Comparison of ENCODE assay signal across 16 cellular contexts in genomic region chr5:158489207-158489532, GRCh38.
DNase-seq lines count a peak whose midpoint lies in the region; ATAC-seq and TF ChIP-seq lines count a peak whose summit lies in the region.
"Had no signal": no experiment of that assay in that cellular context is flagged by ENCODE, and none has a peak within 500 bp of the region (broad histone marks: within the 10 kb centered on the region; RNA-seq: fewer than 3 reads in every experiment).

No MANE protein-coding gene starts in this region.

- no peak overlapping the region for H3K14ac ChIP-seq in neuronal stem cell (ENCODE audit: low read length)

- H3K9ac ChIP-seq in neuronal stem cell (ENCODE audit: low read depth, low read length, poor library complexity): no peak overlapping the region
- H3K9ac ChIP-seq: BLaER1, GM23248 had no signal

- H3K4me3 ChIP-seq in breast epithelium: no peak overlapping the region
- no peak overlapping the region for H3K4me3 ChIP-seq in AG10803 (ENCODE audit: low read length)
- no peak overlapping the region for H3K4me3 ChIP-seq in gastroesophageal sphincter
- H3K4me3 ChIP-seq in gastrocnemius medialis: no peak overlapping the region
- no peak overlapping the region for H3K4me3 ChIP-seq in neuronal stem cell (ENCODE audit: low read length in 2 of 2)
- H3K4me3 ChIP-seq: BLaER1, GM23248 had no signal

- H3K4ac ChIP-seq in neuronal stem cell (ENCODE audit: low read length): no peak overlapping the region

- BruUV-seq in MCF 10A (replicated peaks; lab: Mats Ljungman, UMichigan): no TSS peak

- TF ChIP-seq EP300 in gastroesophageal sphincter (IDR thresholded peaks at IDR 0.05): no peak

- H3K9me3 Mint-ChIP-seq in MCF 10A (ENCODE audit: unreplicated experiment): no peaks in the 10 kb centered on the region
- H3K9me3 Mint-ChIP-seq: CD8-positive, alpha-beta memory T cell had no signal

- H2BK12ac ChIP-seq in neuronal stem cell (ENCODE audit: low read length): no peak overlapping the region

- POLR2A ChIA-PET in MCF 10A (lab: Yijun Ruan, JAX): interaction anchor here (0.6 to 0.7 kb wide), 2 partner anchors 10 to 26 kb away, joined by 3 read pairs; no protein-coding TSS in a partner anchor

- no peak overlapping the region for H2AK5ac ChIP-seq in neuronal stem cell (ENCODE audit: low read depth, low read length)

- peaks cover 9% of the 10 kb centered on the region for H3K4me1 Mint-ChIP-seq in MCF 10A (ENCODE audit: insufficient read depth, unreplicated experiment)
- H3K4me1 Mint-ChIP-seq: CD8-positive, alpha-beta memory T cell had no signal

- H3K9me3 ChIP-seq in breast epithelium: no peaks in the 10 kb centered on the region
- no peaks in the 10 kb centered on the region for H3K9me3 ChIP-seq in gastroesophageal sphincter
- H3K9me3 ChIP-seq in gastrocnemius medialis: no peaks in the 10 kb centered on the region
- H3K9me3 ChIP-seq in neuronal stem cell (replicated peaks in 1 of 2; ENCODE audit: control insufficient read depth in 2 of 2, insufficient read depth in 1 of 2, low read depth in 1 of 2, low read length in 2 of 2): no peaks in the 10 kb centered on the region

- H3K4me3 Mint-ChIP-seq in MCF 10A (ENCODE audit: unreplicated experiment): no peak overlapping the region
- H3K4me3 Mint-ChIP-seq: CD8-positive, alpha-beta memory T cell had no signal

- H4K8ac ChIP-seq in neuronal stem cell (ENCODE audit: low read depth, low read length): no peak overlapping the region

- no peak for TF ChIP-seq POLR2A in breast epithelium (IDR thresholded peaks at IDR 0.05)
- no peak for TF ChIP-seq POLR2A in gastroesophageal sphincter (IDR thresholded peaks at IDR 0.05)
- TF ChIP-seq POLR2A in gastrocnemius medialis (IDR thresholded peaks at IDR 0.05): no peak

- no peak overlapping the region for H2BK15ac ChIP-seq in neuronal stem cell (ENCODE audit: low read length)

- in situ Hi-C loops in gastrocnemius medialis (cut with MboI; ENCODE audit: low sequenced_read_pairs in 4 of 4): no loop called here

- H3K23ac ChIP-seq in neuronal stem cell (ENCODE audit: low read depth, low read length, poor library complexity): no peak overlapping the region

- ATAC-seq in gastroesophageal sphincter (peak; percentile 60), gastrocnemius medialis (peak; percentile 27 to 54), GM18861 (IDR thresholded peaks at IDR 0.05; ENCODE audit: unreplicated experiment) (no peak)
- ATAC-seq: HCT116 had no signal

- no peaks in the 10 kb centered on the region for H3K79me1 ChIP-seq in neuronal stem cell (ENCODE audit: low read depth, low read length)

- no peak overlapping the region for H2AFZ ChIP-seq in neuronal stem cell (ENCODE audit: low read length)
- H2AFZ ChIP-seq: GM23248 had no signal

- H3K27me3 ChIP-seq in breast epithelium (no peaks in the 10 kb centered on the region), gastroesophageal sphincter (no peaks in the 10 kb centered on the region), gastrocnemius medialis (no peaks in the 10 kb centered on the region), neuronal stem cell (ENCODE audit: control insufficient read depth in 3 of 3, insufficient read depth in 3 of 3, low read depth in 1 of 3, low read length in 3 of 3) (no peaks in the 10 kb centered on the region)
- H3K27me3 ChIP-seq: BLaER1 had no signal

- intact Hi-C loops in MCF 10A (cut with micrococcal nuclease) (no loop called here), breast epithelium (cut with DNase I; ENCODE audit: low total_unique reads) (no loop called here), gastrocnemius medialis (cut with DNase I; ENCODE audit: low total_unique reads) (loop anchor here (5.0 kb wide), 1 partner anchor 63 kb away; no protein-coding TSS in a partner anchor)

- no peak overlapping the region for H3K18ac ChIP-seq in neuronal stem cell (ENCODE audit: low read length)

- TF ChIP-seq CTCF in MCF 10A (IDR thresholded peaks at IDR 0.05; ENCODE audit: unreplicated experiment): no peak
- TF ChIP-seq CTCF in breast epithelium (IDR thresholded peaks at IDR 0.05): no peak
- no peak for TF ChIP-seq CTCF in AG10803 (conservative IDR thresholded peaks at IDR 0.05; ENCODE audit: low read length)
- TF ChIP-seq CTCF in gastroesophageal sphincter (IDR thresholded peaks at IDR 0.05): no peak
- TF ChIP-seq CTCF in gastrocnemius medialis (IDR thresholded peaks at IDR 0.05 in 4 of 5, conservative IDR thresholded peaks at IDR 0.05 in 1 of 5): no peak

- H3K36me3 ChIP-seq in breast epithelium (no peaks in the 10 kb centered on the region), gastroesophageal sphincter (no peaks in the 10 kb centered on the region), gastrocnemius medialis (no peaks in the 10 kb centered on the region), neuronal stem cell (replicated peaks in 1 of 2; ENCODE audit: control insufficient read depth in 2 of 2, insufficient read depth in 2 of 2, low read length in 2 of 2) (no peaks in the 10 kb centered on the region)
- H3K36me3 ChIP-seq: BLaER1 had no signal

- DNase-seq in MCF 10A (ENCODE audit: unreplicated experiment) (no peak), breast epithelium (ENCODE audit: low spot score in 2 of 2) (no peak), AG10803 (ENCODE audit: low read depth) (peak; percentile 17), gastrocnemius medialis (no peak), foreskin melanocyte (no peak), neuronal stem cell (ENCODE audit: low spot score) (no peak)
- DNase-seq: AML-193; Calu3; CD8-positive, alpha-beta memory T cell; DMS 273 treated with DMSO at 0.1 percent for 48 hours; GM23248 had no signal

- H3K36me3 Mint-ChIP-seq in MCF 10A (ENCODE audit: insufficient read depth, unreplicated experiment): no peaks in the 10 kb centered on the region
- H3K36me3 Mint-ChIP-seq: CD8-positive, alpha-beta memory T cell had no signal

- no peaks in the 10 kb centered on the region for H3K27me3 Mint-ChIP-seq in MCF 10A (ENCODE audit: insufficient read depth, unreplicated experiment)
- H3K27me3 Mint-ChIP-seq: CD8-positive, alpha-beta memory T cell had no signal

- H3K4me2 ChIP-seq in neuronal stem cell (ENCODE audit: insufficient read depth, low read length, poor library complexity, severe bottlenecking): no peak overlapping the region
- H3K4me2 ChIP-seq: BLaER1 had no signal

- H3K27ac Mint-ChIP-seq in MCF 10A (ENCODE audit: low read depth, unreplicated experiment): peak overlapping the region; percentile 4
- H3K27ac Mint-ChIP-seq: CD8-positive, alpha-beta memory T cell had no signal

- H4K91ac ChIP-seq in neuronal stem cell (ENCODE audit: low read depth, low read length, poor library complexity): no peak overlapping the region

- H3K4me1 ChIP-seq in breast epithelium (peaks cover 0 to 4% of the 10 kb centered on the region in 2 donors), gastroesophageal sphincter (peaks cover 14 to 51% (median 22%) of the 10 kb centered on the region in 3 donors), gastrocnemius medialis (no peaks in the 10 kb centered on the region), neuronal stem cell (ENCODE audit: control insufficient read depth in 2 of 2, insufficient read depth in 1 of 2, low read depth in 1 of 2, low read length in 2 of 2) (peaks cover 0 to 2% of the 10 kb centered on the region in 2 donors)

- peak overlapping the region in 1 of 2 donors; percentile 41 for H3K27ac ChIP-seq in breast epithelium
- H3K27ac ChIP-seq in gastroesophageal sphincter: peak overlapping the region; percentile 20 to 73 (median 64)
- H3K27ac ChIP-seq in gastrocnemius medialis: peak overlapping the region in 2 of 4 donors; percentile 25 to 46
- H3K27ac ChIP-seq in neuronal stem cell (replicated peaks; ENCODE audit: low read length): no peak overlapping the region
- H3K27ac ChIP-seq: 22Rv1, BLaER1, GM23248 had no signal

- CTCF ChIA-PET in MCF 10A (lab: Yijun Ruan, JAX): interaction anchor here (0.7 to 1.4 kb wide), 3 partner anchors 13 to 728 kb away, joined by 3 read pairs; no protein-coding TSS in a partner anchor

- no peak overlapping the region for H2BK5ac ChIP-seq in neuronal stem cell (ENCODE audit: low read length)

- no peak overlapping the region for H2BK120ac ChIP-seq in neuronal stem cell (ENCODE audit: low read depth, low read length)
